Comparison of ENCODE assay signal across 1 cellular context in the genomic region with DNA sequence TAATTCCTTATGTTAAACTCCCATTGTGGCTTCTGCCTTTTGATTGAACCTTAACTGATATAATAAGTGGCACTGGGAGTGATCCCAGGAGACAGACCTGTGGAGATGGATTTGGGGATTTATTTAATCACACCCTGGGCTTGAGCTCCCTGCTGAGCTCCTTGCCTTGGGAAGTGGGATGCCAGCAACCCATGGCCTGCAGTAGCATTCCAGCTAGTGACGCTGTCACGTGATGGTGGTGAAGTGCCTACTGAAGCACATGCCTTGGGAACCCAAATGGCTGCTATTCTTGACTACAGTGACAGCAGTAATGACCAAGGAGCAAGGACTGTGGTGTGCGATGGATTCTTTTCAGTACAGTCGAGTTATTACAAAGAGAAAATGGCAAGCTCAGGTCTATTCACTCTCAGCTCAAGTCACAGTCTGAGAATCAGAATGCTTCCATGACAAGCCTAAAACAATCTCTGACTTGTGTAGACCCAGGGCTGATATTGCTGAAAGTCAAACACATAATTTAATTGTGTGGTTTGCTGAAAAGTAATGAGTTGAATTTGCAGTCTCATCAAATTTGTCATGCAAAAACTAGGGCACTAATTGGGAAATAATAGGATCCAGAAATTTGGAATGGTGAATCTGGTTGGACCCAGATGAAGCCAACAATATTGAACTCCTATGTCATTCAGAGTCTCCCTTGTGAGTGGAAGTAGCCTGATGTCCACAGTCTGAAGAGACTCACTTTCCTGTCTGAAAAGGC.
TF ChIP-seq lines count a peak whose summit lies in the region.

No MANE protein-coding gene starts in this region.

TF ChIP-seq in HepG2, 621 proteins besides CTCF, POLR2A, EP300 and RAD21 (continued from another document):
- TF ChIP-seq, protein P1, sequence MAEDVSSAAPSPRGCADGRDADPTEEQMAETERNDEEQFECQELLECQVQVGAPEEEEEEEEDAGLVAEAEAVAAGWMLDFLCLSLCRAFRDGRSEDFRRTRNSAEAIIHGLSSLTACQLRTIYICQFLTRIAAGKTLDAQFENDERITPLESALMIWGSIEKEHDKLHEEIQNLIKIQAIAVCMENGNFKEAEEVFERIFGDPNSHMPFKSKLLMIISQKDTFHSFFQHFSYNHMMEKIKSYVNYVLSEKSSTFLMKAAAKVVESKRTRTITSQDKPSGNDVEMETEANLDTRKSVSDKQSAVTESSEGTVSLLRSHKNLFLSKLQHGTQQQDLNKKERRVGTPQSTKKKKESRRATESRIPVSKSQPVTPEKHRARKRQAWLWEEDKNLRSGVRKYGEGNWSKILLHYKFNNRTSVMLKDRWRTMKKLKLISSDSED (CRISPR knock-in tag; IDR thresholded peaks at IDR 0.05): no peak
- TF ChIP-seq, protein P2, sequence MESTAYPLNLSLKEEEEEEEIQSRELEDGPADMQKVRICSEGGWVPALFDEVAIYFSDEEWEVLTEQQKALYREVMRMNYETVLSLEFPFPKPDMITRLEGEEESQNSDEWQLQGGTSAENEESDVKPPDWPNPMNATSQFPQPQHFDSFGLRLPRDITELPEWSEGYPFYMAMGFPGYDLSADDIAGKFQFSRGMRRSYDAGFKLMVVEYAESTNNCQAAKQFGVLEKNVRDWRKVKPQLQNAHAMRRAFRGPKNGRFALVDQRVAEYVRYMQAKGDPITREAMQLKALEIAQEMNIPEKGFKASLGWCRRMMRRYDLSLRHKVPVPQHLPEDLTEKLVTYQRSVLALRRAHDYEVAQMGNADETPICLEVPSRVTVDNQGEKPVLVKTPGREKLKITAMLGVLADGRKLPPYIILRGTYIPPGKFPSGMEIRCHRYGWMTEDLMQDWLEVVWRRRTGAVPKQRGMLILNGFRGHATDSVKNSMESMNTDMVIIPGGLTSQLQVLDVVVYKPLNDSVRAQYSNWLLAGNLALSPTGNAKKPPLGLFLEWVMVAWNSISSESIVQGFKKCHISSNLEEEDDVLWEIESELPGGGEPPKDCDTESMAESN (CRISPR knock-in tag; conservative IDR thresholded peaks at IDR 0.05): no peak
- TF ChIP-seq, protein P3, sequence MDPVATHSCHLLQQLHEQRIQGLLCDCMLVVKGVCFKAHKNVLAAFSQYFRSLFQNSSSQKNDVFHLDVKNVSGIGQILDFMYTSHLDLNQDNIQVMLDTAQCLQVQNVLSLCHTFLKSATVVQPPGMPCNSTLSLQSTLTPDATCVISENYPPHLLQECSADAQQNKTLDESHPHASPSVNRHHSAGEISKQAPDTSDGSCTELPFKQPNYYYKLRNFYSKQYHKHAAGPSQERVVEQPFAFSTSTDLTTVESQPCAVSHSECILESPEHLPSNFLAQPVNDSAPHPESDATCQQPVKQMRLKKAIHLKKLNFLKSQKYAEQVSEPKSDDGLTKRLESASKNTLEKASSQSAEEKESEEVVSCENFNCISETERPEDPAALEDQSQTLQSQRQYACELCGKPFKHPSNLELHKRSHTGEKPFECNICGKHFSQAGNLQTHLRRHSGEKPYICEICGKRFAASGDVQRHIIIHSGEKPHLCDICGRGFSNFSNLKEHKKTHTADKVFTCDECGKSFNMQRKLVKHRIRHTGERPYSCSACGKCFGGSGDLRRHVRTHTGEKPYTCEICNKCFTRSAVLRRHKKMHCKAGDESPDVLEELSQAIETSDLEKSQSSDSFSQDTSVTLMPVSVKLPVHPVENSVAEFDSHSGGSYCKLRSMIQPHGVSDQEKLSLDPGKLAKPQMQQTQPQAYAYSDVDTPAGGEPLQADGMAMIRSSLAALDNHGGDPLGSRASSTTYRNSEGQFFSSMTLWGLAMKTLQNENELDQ (CRISPR knock-in tag; IDR thresholded peaks at IDR 0.05; ENCODE audit: borderline replicate concordance): no peak
